1 cellular context compared by ENCODE assay signal in genomic region chr1:89942825-89943658, GRCh38.
A peak's percentile ranks its signal among the peaks of the same experiment; 100 is the strongest.
TF ChIP-seq lines count a peak whose summit lies in the region.

No MANE protein-coding gene starts in this region.

TF ChIP-seq in HepG2, 621 proteins besides CTCF, POLR2A, EP300 and RAD21 (continued from another document and continues in another):
- TF ChIP-seq FOXA3 (CRISPR knock-in tag; IDR thresholded peaks at IDR 0.05) (peak; percentile 82), SIX1 (CRISPR knock-in tag; IDR thresholded peaks at IDR 0.05; ENCODE audit: borderline replicate concordance) (peak; percentile 55; the same call in 1 of the 2 replicates), ZBTB46 (CRISPR knock-in tag; IDR thresholded peaks at IDR 0.05; ENCODE audit: borderline replicate concordance) (peak; percentile 84; the same call in 1 of the 2 replicates), SYNCRIP (IDR thresholded peaks at IDR 0.05; ENCODE audit: insufficient read depth, low read depth, low read length) (no peak), TFDP1 (CRISPR knock-in tag; IDR thresholded peaks at IDR 0.05; ENCODE audit: borderline replicate concordance) (no peak), ZNF263 (CRISPR knock-in tag; IDR thresholded peaks at IDR 0.05) (no peak), HNRNPUL1 (IDR thresholded peaks at IDR 0.05; ENCODE audit: low read depth, low read length) (no peak), CHD4 (IDR thresholded peaks at IDR 0.05; ENCODE audit: borderline replicate concordance, low read length) (no peak), ZFP90 (CRISPR knock-in tag; IDR thresholded peaks at IDR 0.05; ENCODE audit: borderline replicate concordance) (no peak), MEIS1 (CRISPR knock-in tag; IDR thresholded peaks at IDR 0.05; ENCODE audit: borderline replicate concordance) (peak; percentile 86; the same call in 1 of the 2 replicates), ZNF44 (CRISPR knock-in tag; IDR thresholded peaks at IDR 0.05) (no peak), ZNF280D (CRISPR knock-in tag; IDR thresholded peaks at IDR 0.05) (no peak), ZNF484 (CRISPR knock-in tag; IDR thresholded peaks at IDR 0.05; ENCODE audit: borderline replicate concordance, low read depth) (no peak), ZNF205 (CRISPR knock-in tag; IDR thresholded peaks at IDR 0.05) (peak; percentile 98), ZNF556 (CRISPR knock-in tag; IDR thresholded peaks at IDR 0.05; ENCODE audit: borderline replicate concordance) (0 out of 2 replicates have a peak, but pooled peaks have one; percentile 55), PTBP1 (IDR thresholded peaks at IDR 0.05; ENCODE audit: low read depth, low read length, poor library complexity, severe bottlenecking) (no peak), ZNF510 (CRISPR knock-in tag; IDR thresholded peaks at IDR 0.05; ENCODE audit: low read depth) (0 out of 2 replicates have a peak, but pooled peaks have one; percentile 63), STAG1 (CRISPR knock-in tag; IDR thresholded peaks at IDR 0.05) (no peak), PHF5A (CRISPR knock-in tag; IDR thresholded peaks at IDR 0.05; ENCODE audit: low read depth, unreplicated experiment) (peak; percentile 56), GZF1 (CRISPR knock-in tag; IDR thresholded peaks at IDR 0.05) (0 out of 2 replicates have a peak, but pooled peaks have one; percentile 34), NR2F2 (IDR thresholded peaks at IDR 0.05; ENCODE audit: borderline replicate concordance, low read depth) (no peak), CBX1 (IDR thresholded peaks at IDR 0.05; ENCODE audit: low read depth) (no peak), KDM1A (CRISPR knock-in tag; IDR thresholded peaks at IDR 0.05) (no peak), THRA (CRISPR knock-in tag; IDR thresholded peaks at IDR 0.05; ENCODE audit: borderline replicate concordance) (peak; percentile 8), HOXA7 (CRISPR knock-in tag; IDR thresholded peaks at IDR 0.05) (no peak), ZNF652 (CRISPR knock-in tag; IDR thresholded peaks at IDR 0.05; ENCODE audit: borderline replicate concordance, low read depth) (no peak), MAFF (IDR thresholded peaks at IDR 0.05; ENCODE audit: low read depth, low read length) (peak; percentile 85), PBX3 (CRISPR knock-in tag; IDR thresholded peaks at IDR 0.05; ENCODE audit: borderline replicate concordance) (no peak), ZSCAN20 (CRISPR knock-in tag; IDR thresholded peaks at IDR 0.05; ENCODE audit: borderline replicate concordance) (no peak), ZNF547 (CRISPR knock-in tag; IDR thresholded peaks at IDR 0.05) (no peak), ZNF276 (CRISPR knock-in tag; IDR thresholded peaks at IDR 0.05; ENCODE audit: low read depth) (no peak), ARID4A (CRISPR knock-in tag; IDR thresholded peaks at IDR 0.05; ENCODE audit: borderline replicate concordance) (peak; percentile 54; the same call in 1 of the 2 replicates), MTERF4 (CRISPR knock-in tag; IDR thresholded peaks at IDR 0.05) (no peak), POLR2AphosphoS2 (IDR thresholded peaks at IDR 0.05; ENCODE audit: low read depth, low read length) (no peak), KAT2B (IDR thresholded peaks at IDR 0.05; ENCODE audit: borderline replicate concordance, low read depth, low read length) (no peak), ZNF431 (CRISPR knock-in tag; IDR thresholded peaks at IDR 0.05; ENCODE audit: borderline replicate concordance, low read depth) (no peak), ZHX1 (CRISPR knock-in tag; IDR thresholded peaks at IDR 0.05; ENCODE audit: low read depth) (no peak), KLF15 (CRISPR knock-in tag; IDR thresholded peaks at IDR 0.05; ENCODE audit: borderline replicate concordance) (no peak), NFIC (IDR thresholded peaks at IDR 0.05; ENCODE audit: low read length) (peak; percentile 55; the same call in 1 of the 2 replicates), ZNF670 (CRISPR knock-in tag; IDR thresholded peaks at IDR 0.05; ENCODE audit: borderline replicate concordance) (0 out of 2 replicates have a peak, but pooled peaks have one; percentile 51), MED13 (CRISPR knock-in tag; IDR thresholded peaks at IDR 0.05) (no peak)
